ENCODE assay signal across 8 cellular contexts in the genomic region with DNA sequence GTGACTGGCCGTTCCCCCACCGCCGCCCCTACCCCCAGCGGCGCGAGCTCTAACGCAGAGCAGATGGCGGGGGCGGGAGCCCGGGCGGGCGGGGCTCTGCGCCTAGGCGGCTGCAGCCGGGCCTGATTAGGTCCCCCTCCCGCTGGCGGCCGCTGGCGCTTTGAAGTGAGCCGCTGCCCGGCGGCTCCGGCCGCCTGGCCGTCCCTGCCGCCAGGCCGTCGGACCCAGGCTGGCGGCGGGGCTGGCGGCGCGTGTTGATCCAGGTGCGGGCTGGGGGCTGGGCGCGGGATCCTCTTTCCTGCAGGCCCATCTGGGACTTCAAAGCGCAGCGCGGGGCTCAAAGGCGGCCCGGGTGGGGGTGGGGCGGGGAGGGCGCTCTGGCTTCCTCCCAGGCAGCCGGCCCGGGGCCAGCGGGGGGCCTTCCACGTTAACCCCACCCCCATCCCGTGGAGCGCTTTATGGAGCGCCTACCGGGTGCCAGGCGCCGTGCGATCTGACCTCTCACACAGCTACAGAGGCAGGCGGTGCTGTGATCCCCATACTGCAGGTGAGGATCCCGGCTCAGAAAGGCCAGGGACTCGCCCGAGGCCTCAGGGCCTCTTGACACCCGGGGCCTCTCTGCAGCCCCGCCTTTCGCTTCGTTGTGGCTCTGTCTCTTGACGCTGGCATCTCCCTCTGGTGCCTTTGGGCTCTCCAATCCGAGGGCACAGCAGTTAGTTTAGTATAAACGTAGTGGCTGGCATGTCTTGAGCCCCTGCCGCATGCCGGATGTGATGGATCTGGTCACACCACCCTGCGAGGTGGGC.
DNase-seq lines count a peak whose midpoint lies in the region; ATAC-seq and TF ChIP-seq lines count a peak whose summit lies in the region.

No MANE protein-coding gene starts in this region.

- no peaks in the 10 kb centered on the region for H3K36me3 ChIP-seq in Karpas-422 (ENCODE audit: insufficient read depth, low read length)
- no peaks in the 10 kb centered on the region for H3K36me3 ChIP-seq in adrenal gland (replicated peaks in 1 of 2)
- no peaks in the 10 kb centered on the region for H3K36me3 ChIP-seq in upper lobe of left lung

- 0 to 17% (median 6%) methylated on average over 13 to 68 of the region's 68 CpGs for WGBS in adrenal gland, 4 donors
- WGBS in upper lobe of left lung, 2 donors = 12 to 38% methylated on average over 5 to 16 of the region's 68 CpGs

- no peak overlapping the region for H3K4me3 ChIP-seq in Karpas-422 (ENCODE audit: low read length)
- H3K4me3 ChIP-seq in adrenal gland = peak overlapping the region in 1 of 4 donors; percentile 53
- H3K4me3 ChIP-seq in upper lobe of left lung = peak overlapping the region in 3 of 4 donors; percentile 18 to 41 (median 38)

- intact Hi-C loops in adrenal gland (cut with DNase I) = no loop called here

- ATAC-seq in upper lobe of left lung (ENCODE audit: low FRiP score in 2 of 2) = peak in 1 of 2 donors; percentile 38
- ATAC-seq in GM18520 (IDR thresholded peaks at IDR 0.05; ENCODE audit: unreplicated experiment) = no peak

- H3K27me3 ChIP-seq in Karpas-422 (ENCODE audit: low read length) (no peaks in the 10 kb centered on the region), adrenal gland (peaks cover 29% of the 10 kb centered on the region), upper lobe of left lung (peaks cover 0 to 12% (median 7%) of the 10 kb centered on the region in 4 donors)

- H3K9me3 ChIP-seq in Karpas-422 (ENCODE audit: low read length) (no peaks in the 10 kb centered on the region), adrenal gland (replicated peaks in 1 of 3) (no peaks in the 10 kb centered on the region), upper lobe of left lung (no peaks in the 10 kb centered on the region)

- DNase-seq in EH (ENCODE audit: low read depth) (peak; percentile 8), Karpas-422 (peak; percentile 26), adrenal gland (peak in 6 of 7 donors; percentile 8 to 52 (median 23)), medulla oblongata (ENCODE audit: extremely low spot score) (peak; percentile 57), upper lobe of left lung (peak; percentile 20 to 86), cerebellar nuclear complex (lab: John Stamatoyannopoulos, UW) (no peak)
- DNase-seq in central memory CD4-positive, alpha-beta T cell = no peak

- H3K4me2 ChIP-seq in Karpas-422 (ENCODE audit: low read depth, low read length, poor library complexity, severe bottlenecking) = no peak overlapping the region

- no peaks in the 10 kb centered on the region for H3K9me2 ChIP-seq in Karpas-422 (replicated peaks; ENCODE audit: insufficient read depth, low read length)

- no peak for TF ChIP-seq POLR2A in adrenal gland (IDR thresholded peaks at IDR 0.05)
- no peak for TF ChIP-seq POLR2A in upper lobe of left lung (IDR thresholded peaks at IDR 0.05)

- H3K27ac ChIP-seq in Karpas-422 (ENCODE audit: low read length) = no peak overlapping the region
- H3K27ac ChIP-seq in adrenal gland = no peak overlapping the region
- no peak overlapping the region for H3K27ac ChIP-seq in upper lobe of left lung

- no peak overlapping the region for H3K9ac ChIP-seq in Karpas-422 (ENCODE audit: low read length)

- H3K79me2 ChIP-seq in Karpas-422 (ENCODE audit: low read length) = no peaks in the 10 kb centered on the region

- TF ChIP-seq EP300 in upper lobe of left lung (IDR thresholded peaks at IDR 0.05) = no peak

- H3K4me1 ChIP-seq in Karpas-422 (ENCODE audit: low read length) (no peaks in the 10 kb centered on the region), adrenal gland (replicated peaks in 1 of 2) (peaks cover 0 to 11% of the 10 kb centered on the region in 2 donors), upper lobe of left lung (peaks cover 8 to 10% (median 9%) of the 10 kb centered on the region in 4 donors)

- no peaks in the 10 kb centered on the region for H4K20me1 ChIP-seq in Karpas-422 (ENCODE audit: insufficient read depth, low read depth, low read length)

- H2AFZ ChIP-seq in Karpas-422 (ENCODE audit: low read length) = no peak overlapping the region

- TF ChIP-seq CTCF in adrenal gland (IDR thresholded peaks at IDR 0.05) (no peak), upper lobe of left lung (IDR thresholded peaks at IDR 0.05) (no peak)

Comparison
In these comparisons a context has a peak if more than half of its experiments do, and no peak if none do; other contexts are left out.
1. DNase-seq: peak in EH (single experiment), Karpas-422 (single experiment), adrenal gland (6 of 7), medulla oblongata (single experiment) and upper lobe of left lung (2 of 2); none in central memory CD4-positive, alpha-beta T cell (single experiment) and cerebellar nuclear complex (0 of 2).